Comparison of ENCODE assay signal across 13 cellular contexts in the genomic region with DNA sequence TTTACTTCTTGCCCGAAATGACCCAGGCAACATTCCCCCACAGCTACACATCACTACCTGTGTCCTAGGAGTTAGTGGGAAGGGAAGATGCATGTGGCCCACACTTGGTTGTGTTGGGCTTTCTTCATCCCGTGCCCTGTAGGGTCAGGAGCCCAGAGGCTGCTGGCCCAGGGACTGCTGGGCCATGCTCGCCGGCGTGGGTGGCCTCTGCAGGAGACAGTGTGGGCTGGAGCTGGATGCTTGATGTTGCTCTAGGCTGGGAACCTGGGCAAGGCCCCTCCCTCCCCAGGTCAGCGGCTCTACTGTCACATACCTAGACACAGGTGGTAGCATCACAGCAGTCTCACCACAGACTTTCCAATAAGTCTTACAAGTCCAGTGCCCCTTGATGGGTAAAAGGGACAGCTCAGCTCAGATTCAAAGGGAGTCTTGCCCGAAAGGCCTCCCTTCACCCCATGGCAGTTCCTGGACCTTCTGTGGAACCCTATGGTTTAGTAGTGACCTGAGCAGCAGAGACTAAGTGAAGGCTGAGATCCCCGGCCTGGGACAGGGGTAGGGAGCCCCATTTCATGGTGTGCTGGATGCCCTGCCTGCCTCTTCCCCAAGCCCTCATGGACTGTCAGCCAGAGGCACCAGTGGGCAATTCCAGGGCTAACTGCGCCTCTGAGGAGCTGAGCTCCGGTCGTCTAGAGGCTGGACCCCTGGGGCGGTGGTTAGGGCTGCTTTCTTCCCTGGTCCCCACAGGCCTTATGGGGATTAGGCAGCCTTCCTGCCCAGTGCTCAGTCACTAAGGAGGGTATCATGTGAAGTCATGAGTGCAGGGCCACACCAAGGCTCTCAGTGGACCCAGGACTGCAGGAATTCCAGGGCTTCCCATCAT. TPM values are rescaled to one million over a fixed set of nuclear protein-coding genes. Genes with fewer than 3 reads are reported as not detected.
"Had no signal": no experiment of that assay in that cellular context is flagged by ENCODE, and none has a peak within 500 bp of the region (broad histone marks: within the 10 kb centered on the region; RNA-seq: fewer than 3 reads in every experiment).

No MANE protein-coding gene starts in this region.

- DNase-seq: activated CD4-positive, CD25-positive, alpha-beta regulatory T cell treated with anti-CD3 and anti-CD28 coated beads, Interleukin-2, amount 50 U/mL, for 72 hours; activated T-cell treated with anti-CD3 and anti-CD28 coated beads, Interleukin-2, amount 50 U/mL, for 72 hours; anterior cingulate cortex; brain microvascular endothelial cell; hippocampal formation; stimulated activated CD4-positive, alpha-beta T cell treated with anti-CD3 and anti-CD28 coated beads, Interleukin-2, amount 100 ng/mL, for 48 hours; stimulated activated naive B cell treated with anti-CD40 and anti-IgM and Interleukin-4, amounts not matched to agents 10 μg/mL and 1 μg/mL and 100 μg/mL, for 72 hours had no signal

- H3K9me3 ChIP-seq: pancreas had no signal

- H3K36me3 ChIP-seq: brain microvascular endothelial cell, pancreas, tibial artery had no signal

- ATAC-seq: activated T-cell treated with anti-CD3 and anti-CD28 coated beads, Interleukin-2, amount 50 U/mL, for 72 hours; pancreas; stimulated activated naive B cell treated with anti-CD40 and anti-IgM and Interleukin-4, amounts not matched to agents 10 μg/mL and 1 μg/mL and 100 μg/mL, for 72 hours had no signal

- H3K4me1 Mint-ChIP-seq: mesothelial cell of epicardium; stimulated activated naive B cell treated with anti-CD40 and anti-IgM and Interleukin-4, amounts not matched to agents 10 μg/mL and 1 μg/mL and 100 μg/mL, for 72 hours had no signal

- H3K27me3 ChIP-seq: brain microvascular endothelial cell, pancreas, tibial artery had no signal

- H3K27ac ChIP-seq: brain microvascular endothelial cell, pancreas, tibial artery had no signal

- H3K4me1 ChIP-seq: pancreas, tibial artery had no signal

- H3K36me3 Mint-ChIP-seq: mesothelial cell of epicardium; stimulated activated naive B cell treated with anti-CD40 and anti-IgM and Interleukin-4, amounts not matched to agents 10 μg/mL and 1 μg/mL and 100 μg/mL, for 72 hours had no signal

- H3K4me3 ChIP-seq: pancreas, tibial artery had no signal

- H3K4me3 Mint-ChIP-seq: activated T-cell treated with anti-CD3 and anti-CD28 coated beads, Interleukin-2, amount 50 U/mL, for 72 hours; mesothelial cell of epicardium; neural crest cell; stimulated activated naive B cell treated with anti-CD40 and anti-IgM and Interleukin-4, amounts not matched to agents 10 μg/mL and 1 μg/mL and 100 μg/mL, for 72 hours had no signal

- H3K27ac Mint-ChIP-seq: activated T-cell treated with anti-CD3 and anti-CD28 coated beads, Interleukin-2, amount 50 U/mL, for 72 hours; mesothelial cell of epicardium had no signal

- H3K9me3 Mint-ChIP-seq: mesothelial cell of epicardium; neural crest cell; stimulated activated naive B cell treated with anti-CD40 and anti-IgM and Interleukin-4, amounts not matched to agents 10 μg/mL and 1 μg/mL and 100 μg/mL, for 72 hours had no signal

- FAIRE-seq: endometrium, pancreas had no signal

RNA-seq across cellular contexts. Expression of a gene that starts 59.9 kb away (rescaled TPM):
- total RNA-seq: activated T-cell treated with anti-CD3 and anti-CD28 coated beads, Interleukin-2, amount 50 U/mL, for 72 hours; T-helper 1 cell treated with Interleukin-12 subunit alpha and Interleukin-12 subunit beta and Interleukin-4 antibody, amounts not matched to agents 30 ng/mL and 1 ng/mL, for 36 hours had no signal
